ENCODE assay signal across 16 cellular contexts in the genomic region with DNA sequence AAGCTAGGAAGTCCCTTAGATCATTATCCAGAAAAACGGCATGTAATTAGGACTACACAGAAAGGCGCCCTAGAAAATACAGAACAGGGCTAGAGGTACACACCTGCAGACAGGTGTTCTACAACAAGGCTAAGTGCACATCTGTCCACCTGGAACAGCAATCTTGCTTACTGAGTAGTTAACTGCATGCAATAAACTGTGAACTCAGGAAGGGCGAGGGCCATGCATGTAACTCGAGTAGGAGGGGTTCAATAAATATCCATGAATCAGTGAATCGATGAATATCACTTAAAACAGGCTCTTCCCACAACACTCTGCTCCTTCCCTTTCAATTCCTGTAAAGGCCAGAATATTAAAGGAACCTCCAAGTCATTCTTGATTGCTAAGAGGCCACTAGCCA. TPM values are rescaled to one million over a fixed set of nuclear protein-coding genes. Genes with fewer than 3 reads are reported as not detected.
A peak's percentile ranks its signal among the peaks of the same experiment; 100 is the strongest.
DNase-seq lines count a peak whose midpoint lies in the region; TF ChIP-seq lines count a peak whose summit lies in the region.
"Had no signal": no experiment of that assay in that cellular context is flagged by ENCODE, and none has a peak within 500 bp of the region (broad histone marks: within the 10 kb centered on the region; RNA-seq: fewer than 3 reads in every experiment).

No MANE protein-coding gene starts in this region.

- TF ChIP-seq CTCF in left ventricle myocardium inferior (IDR thresholded peaks at IDR 0.05; ENCODE audit: borderline replicate concordance) (no peak), right atrium auricular region (IDR thresholded peaks at IDR 0.05) (no peak), fibroblast of pulmonary artery (IDR thresholded peaks at IDR 0.05; ENCODE audit: low read length, missing control alignments) (no peak), ovary (IDR thresholded peaks at IDR 0.05) (no peak), GM10266 (IDR thresholded peaks at IDR 0.05; ENCODE audit: control insufficient read depth, insufficient read depth, low read depth, missing control alignments) (no peak)

- H3K9me3 ChIP-seq in left ventricle myocardium inferior (replicated peaks) (no peaks in the 10 kb centered on the region), right atrium auricular region (no peaks in the 10 kb centered on the region), ovary (no peaks in the 10 kb centered on the region)
- H3K9me3 ChIP-seq in effector memory CD4-positive, alpha-beta T cell (ENCODE audit: control insufficient read depth, low read length) = no peaks in the 10 kb centered on the region
- H3K9me3 ChIP-seq: gastrocnemius medialis had no signal

- intact Hi-C loops in left ventricle myocardium inferior (cut with micrococcal nuclease) (no loop called here), ovary (cut with DNase I) (no loop called here)

- no peaks in the 10 kb centered on the region for H3K27me3 ChIP-seq in left ventricle myocardium inferior (ENCODE audit: low read depth)
- H3K27me3 ChIP-seq in right atrium auricular region = no peaks in the 10 kb centered on the region
- H3K27me3 ChIP-seq in ovary = no peaks in the 10 kb centered on the region
- no peaks in the 10 kb centered on the region for H3K27me3 ChIP-seq in effector memory CD4-positive, alpha-beta T cell (replicated peaks; ENCODE audit: control insufficient read depth, insufficient read depth, low read length, poor library complexity, severe bottlenecking)
- H3K27me3 ChIP-seq: gastrocnemius medialis had no signal

- H3K36me3 ChIP-seq in left ventricle myocardium inferior (no peaks in the 10 kb centered on the region), right atrium auricular region (no peaks in the 10 kb centered on the region), ovary (no peaks in the 10 kb centered on the region)
- H3K36me3 ChIP-seq in effector memory CD4-positive, alpha-beta T cell (ENCODE audit: control insufficient read depth, insufficient read depth, low read length) = no peaks in the 10 kb centered on the region
- H3K36me3 ChIP-seq: gastrocnemius medialis had no signal

- 49 to 63% (median 61%) methylated on average over 5 of the region's 5 CpGs for WGBS in ovary, 3 donors

- no peak for DNase-seq in left ventricle myocardium inferior
- DNase-seq in right atrium auricular region (ENCODE audit: low spot score) = no peak
- no peak for DNase-seq in fibroblast of pulmonary artery (ENCODE audit: low read depth)
- no peak for DNase-seq in ovary
- DNase-seq in effector memory CD4-positive, alpha-beta T cell = no peak
- DNase-seq in iPS-NIHi7 (ENCODE audit: extremely low spot score) = no peak
- no peak for DNase-seq in GM10266 (ENCODE audit: extremely low spot score)
- no peak for DNase-seq in Ammon's horn (ENCODE audit: low spot score)
- DNase-seq: activated CD4-positive, alpha-beta T cell treated with anti-CD3 and anti-CD28 coated beads, Interleukin-2, amount 50 U/mL, for 1 hour; activated T-cell treated with anti-CD3 and anti-CD28 coated beads, Interleukin-2, amount 50 U/mL, for 48 hours; amniotic stem cell; DMS 273 treated with DMSO at 0.1 percent for 48 hours; gastrocnemius medialis; NCI-H1694; NCI-H82; stimulated activated naive CD4-positive, alpha-beta T cell treated with Interleukin-2 at 50 U/mL for 16 hours had no signal

- TF ChIP-seq EP300 in ovary (IDR thresholded peaks at IDR 0.05) = no peak

- TF ChIP-seq POLR2A in ovary (IDR thresholded peaks at IDR 0.05) = no peak

- peaks cover 36% of the 10 kb centered on the region for H3K4me1 ChIP-seq in left ventricle myocardium inferior
- H3K4me1 ChIP-seq in right atrium auricular region = peaks cover 0 to 14% of the 10 kb centered on the region in 2 donors
- peaks cover 9% of the 10 kb centered on the region for H3K4me1 ChIP-seq in ovary (ENCODE audit: insufficient read depth)
- no peaks in the 10 kb centered on the region for H3K4me1 ChIP-seq in effector memory CD4-positive, alpha-beta T cell (ENCODE audit: control insufficient read depth, insufficient read depth, low read length, poor library complexity, severe bottlenecking)

- H3K4me3 ChIP-seq in left ventricle myocardium inferior (peak overlapping the region; percentile 45), right atrium auricular region (peak overlapping the region in 1 of 2 donors; percentile 31), fibroblast of pulmonary artery (replicated peaks; ENCODE audit: low read depth, low read length) (peak overlapping the region; percentile 49), ovary (peak overlapping the region; percentile 12)
- no peak overlapping the region for H3K4me3 ChIP-seq in effector memory CD4-positive, alpha-beta T cell (ENCODE audit: insufficient read depth, low read depth, low read length, poor library complexity, severe bottlenecking)

- H3K27ac ChIP-seq in left ventricle myocardium inferior (replicated peaks) (peak overlapping the region; percentile 43), right atrium auricular region (no peak overlapping the region), ovary (no peak overlapping the region)
- no peak overlapping the region for H3K27ac ChIP-seq in effector memory CD4-positive, alpha-beta T cell (ENCODE audit: insufficient read depth, low read length, poor library complexity, severe bottlenecking)
- H3K27ac ChIP-seq: gastrocnemius medialis had no signal

RNA-seq across cellular contexts. Expression of a gene that starts 22.0 kb away (rescaled TPM):
- total RNA-seq in left ventricle myocardium inferior (8.3 TPM), right atrium auricular region (10 to 100 TPM in 1 of 2 donors, 1 to 10 TPM in 1; 7.8 to 13.7 TPM), ovary (10 to 100 TPM in 6 of 7 donors, 1 to 10 TPM in 1; 9.1 to 29.1 (median 23.9) TPM)
- 10 to 100 TPM; 18.8 to 23.7 TPM for polyA plus RNA-seq in ovary
